Comparison of ENCODE assay signal across 1 cellular context in the genomic region with DNA sequence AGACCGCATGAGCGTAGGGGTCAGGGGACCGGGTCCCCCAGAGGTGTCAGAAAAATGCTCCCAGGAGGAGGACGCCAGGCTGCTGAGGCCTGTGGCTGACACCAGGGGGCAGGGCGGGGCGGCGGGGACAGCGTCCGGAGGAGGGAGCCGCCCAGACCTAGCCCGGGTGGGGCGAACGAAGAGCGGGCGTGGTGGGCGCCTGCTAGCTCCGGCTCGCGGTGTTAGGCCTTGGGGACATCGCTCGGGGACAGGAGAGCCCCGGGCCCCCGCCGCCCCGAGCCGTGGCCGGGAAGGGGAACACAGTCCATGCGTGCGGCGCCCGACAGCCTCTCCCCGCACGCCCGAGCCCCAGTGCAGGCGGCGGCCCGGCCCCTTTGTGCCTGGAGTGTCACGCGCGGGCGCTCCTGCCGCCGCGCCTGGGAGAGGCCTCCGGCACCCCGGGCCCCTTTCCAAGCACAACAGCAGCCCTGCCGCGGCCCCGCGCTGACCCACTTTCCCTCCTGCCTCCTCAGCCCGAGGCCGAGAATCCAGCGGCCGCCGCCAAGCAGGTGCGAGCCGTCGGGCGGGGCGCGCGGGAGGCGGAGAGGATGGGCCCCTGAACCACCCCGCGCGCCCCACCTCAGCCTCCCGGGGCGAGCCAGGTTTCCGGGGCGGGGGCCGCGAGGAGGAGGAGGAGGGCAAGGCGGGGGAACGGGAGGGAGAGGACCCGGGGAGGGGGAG.
TF ChIP-seq lines count a peak whose summit lies in the region.

No MANE protein-coding gene starts in this region.

TF ChIP-seq in K562, 482 proteins besides CTCF, POLR2A, EP300 and RAD21 (continued from another document):
- TF ChIP-seq YY1 (IDR thresholded peaks at IDR 0.05; ENCODE audit: borderline replicate concordance in 1 of 3, control insufficient read depth in 1 of 3, extremely low read depth in 1 of 3, insufficient read depth in 3 of 3, insufficient read length in 1 of 3, insufficient replicate concordance in 2 of 3, low read depth in 1 of 3, low read length in 2 of 3) (peak in 2 of 3 experiments; percentile 29 to 31), SAFB (IDR thresholded peaks at IDR 0.05; ENCODE audit: borderline replicate concordance, low read depth, low read length) (0 out of 2 replicates have a peak, but pooled peaks have one; percentile 31), L3MBTL2 (IDR thresholded peaks at IDR 0.05) (peak; percentile 58), SIN3B (IDR thresholded peaks at IDR 0.05; ENCODE audit: low read depth) (peak; percentile 14; the same call in 1 of the 2 replicates), ZNF551 (CRISPR knock-in tag; IDR thresholded peaks at IDR 0.05) (no peak), FOXP1 (CRISPR knock-in tag; IDR thresholded peaks at IDR 0.05) (no peak), ZNF507 (tag; conservative IDR thresholded peaks at IDR 0.05) (no peak), ZKSCAN8 (CRISPR knock-in tag; IDR thresholded peaks at IDR 0.05) (0 out of 2 replicates have a peak, but pooled peaks have one; percentile 34), GATA2 (CRISPR knock-in tag; IDR thresholded peaks at IDR 0.05) (no peak), HMG20A (CRISPR knock-in tag; conservative IDR thresholded peaks at IDR 0.05) (no peak), FOXK1 (CRISPR knock-in tag; IDR thresholded peaks at IDR 0.05; ENCODE audit: borderline replicate concordance) (no peak), NELFE (IDR thresholded peaks at IDR 0.05; ENCODE audit: insufficient read depth, insufficient read length) (no peak), KAT2B (IDR thresholded peaks at IDR 0.05; ENCODE audit: low read depth, low read length) (no peak), ZNF584 (CRISPR knock-in tag; IDR thresholded peaks at IDR 0.05; ENCODE audit: low read depth) (no peak), THRAP3 (IDR thresholded peaks at IDR 0.05; ENCODE audit: borderline replicate concordance) (no peak), ZNF175 (CRISPR knock-in tag; IDR thresholded peaks at IDR 0.05; ENCODE audit: low read depth) (no peak), JUNB (CRISPR knock-in tag; conservative IDR thresholded peaks at IDR 0.05) (no peak), RBM14 (IDR thresholded peaks at IDR 0.05; ENCODE audit: borderline replicate concordance, insufficient read depth, low read depth, low read length) (no peak), ZFP1 (CRISPR knock-in tag; IDR thresholded peaks at IDR 0.05) (no peak), ZNF316 (IDR thresholded peaks at IDR 0.05) (no peak)
- TF ChIP-seq, protein P1, sequence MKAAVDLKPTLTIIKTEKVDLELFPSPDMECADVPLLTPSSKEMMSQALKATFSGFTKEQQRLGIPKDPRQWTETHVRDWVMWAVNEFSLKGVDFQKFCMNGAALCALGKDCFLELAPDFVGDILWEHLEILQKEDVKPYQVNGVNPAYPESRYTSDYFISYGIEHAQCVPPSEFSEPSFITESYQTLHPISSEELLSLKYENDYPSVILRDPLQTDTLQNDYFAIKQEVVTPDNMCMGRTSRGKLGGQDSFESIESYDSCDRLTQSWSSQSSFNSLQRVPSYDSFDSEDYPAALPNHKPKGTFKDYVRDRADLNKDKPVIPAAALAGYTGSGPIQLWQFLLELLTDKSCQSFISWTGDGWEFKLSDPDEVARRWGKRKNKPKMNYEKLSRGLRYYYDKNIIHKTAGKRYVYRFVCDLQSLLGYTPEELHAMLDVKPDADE (conservative IDR thresholded peaks at IDR 0.05; ENCODE audit: control insufficient read depth, low read depth, low read length), result no peak
- TF ChIP-seq, protein P2, sequence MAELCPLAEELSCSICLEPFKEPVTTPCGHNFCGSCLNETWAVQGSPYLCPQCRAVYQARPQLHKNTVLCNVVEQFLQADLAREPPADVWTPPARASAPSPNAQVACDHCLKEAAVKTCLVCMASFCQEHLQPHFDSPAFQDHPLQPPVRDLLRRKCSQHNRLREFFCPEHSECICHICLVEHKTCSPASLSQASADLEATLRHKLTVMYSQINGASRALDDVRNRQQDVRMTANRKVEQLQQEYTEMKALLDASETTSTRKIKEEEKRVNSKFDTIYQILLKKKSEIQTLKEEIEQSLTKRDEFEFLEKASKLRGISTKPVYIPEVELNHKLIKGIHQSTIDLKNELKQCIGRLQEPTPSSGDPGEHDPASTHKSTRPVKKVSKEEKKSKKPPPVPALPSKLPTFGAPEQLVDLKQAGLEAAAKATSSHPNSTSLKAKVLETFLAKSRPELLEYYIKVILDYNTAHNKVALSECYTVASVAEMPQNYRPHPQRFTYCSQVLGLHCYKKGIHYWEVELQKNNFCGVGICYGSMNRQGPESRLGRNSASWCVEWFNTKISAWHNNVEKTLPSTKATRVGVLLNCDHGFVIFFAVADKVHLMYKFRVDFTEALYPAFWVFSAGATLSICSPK (IDR thresholded peaks at IDR 0.05; ENCODE audit: borderline replicate concordance), result no peak
- TF ChIP-seq, protein P3, sequence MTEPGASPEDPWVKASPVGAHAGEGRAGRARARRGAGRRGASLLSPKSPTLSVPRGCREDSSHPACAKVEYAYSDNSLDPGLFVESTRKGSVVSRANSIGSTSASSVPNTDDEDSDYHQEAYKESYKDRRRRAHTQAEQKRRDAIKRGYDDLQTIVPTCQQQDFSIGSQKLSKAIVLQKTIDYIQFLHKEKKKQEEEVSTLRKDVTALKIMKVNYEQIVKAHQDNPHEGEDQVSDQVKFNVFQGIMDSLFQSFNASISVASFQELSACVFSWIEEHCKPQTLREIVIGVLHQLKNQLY (CRISPR knock-in tag; conservative IDR thresholded peaks at IDR 0.05), result no peak
- TF ChIP-seq, protein P4, sequence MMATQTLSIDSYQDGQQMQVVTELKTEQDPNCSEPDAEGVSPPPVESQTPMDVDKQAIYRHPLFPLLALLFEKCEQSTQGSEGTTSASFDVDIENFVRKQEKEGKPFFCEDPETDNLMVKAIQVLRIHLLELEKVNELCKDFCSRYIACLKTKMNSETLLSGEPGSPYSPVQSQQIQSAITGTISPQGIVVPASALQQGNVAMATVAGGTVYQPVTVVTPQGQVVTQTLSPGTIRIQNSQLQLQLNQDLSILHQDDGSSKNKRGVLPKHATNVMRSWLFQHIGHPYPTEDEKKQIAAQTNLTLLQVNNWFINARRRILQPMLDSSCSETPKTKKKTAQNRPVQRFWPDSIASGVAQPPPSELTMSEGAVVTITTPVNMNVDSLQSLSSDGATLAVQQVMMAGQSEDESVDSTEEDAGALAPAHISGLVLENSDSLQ (IDR thresholded peaks at IDR 0.05), result no peak
- TF ChIP-seq, protein P5, sequence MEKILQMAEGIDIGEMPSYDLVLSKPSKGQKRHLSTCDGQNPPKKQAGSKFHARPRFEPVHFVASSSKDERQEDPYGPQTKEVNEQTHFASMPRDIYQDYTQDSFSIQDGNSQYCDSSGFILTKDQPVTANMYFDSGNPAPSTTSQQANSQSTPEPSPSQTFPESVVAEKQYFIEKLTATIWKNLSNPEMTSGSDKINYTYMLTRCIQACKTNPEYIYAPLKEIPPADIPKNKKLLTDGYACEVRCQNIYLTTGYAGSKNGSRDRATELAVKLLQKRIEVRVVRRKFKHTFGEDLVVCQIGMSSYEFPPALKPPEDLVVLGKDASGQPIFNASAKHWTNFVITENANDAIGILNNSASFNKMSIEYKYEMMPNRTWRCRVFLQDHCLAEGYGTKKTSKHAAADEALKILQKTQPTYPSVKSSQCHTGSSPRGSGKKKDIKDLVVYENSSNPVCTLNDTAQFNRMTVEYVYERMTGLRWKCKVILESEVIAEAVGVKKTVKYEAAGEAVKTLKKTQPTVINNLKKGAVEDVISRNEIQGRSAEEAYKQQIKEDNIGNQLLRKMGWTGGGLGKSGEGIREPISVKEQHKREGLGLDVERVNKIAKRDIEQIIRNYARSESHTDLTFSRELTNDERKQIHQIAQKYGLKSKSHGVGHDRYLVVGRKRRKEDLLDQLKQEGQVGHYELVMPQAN (IDR thresholded peaks at IDR 0.05; ENCODE audit: borderline replicate concordance), result no peak
- TF ChIP-seq, protein P6, sequence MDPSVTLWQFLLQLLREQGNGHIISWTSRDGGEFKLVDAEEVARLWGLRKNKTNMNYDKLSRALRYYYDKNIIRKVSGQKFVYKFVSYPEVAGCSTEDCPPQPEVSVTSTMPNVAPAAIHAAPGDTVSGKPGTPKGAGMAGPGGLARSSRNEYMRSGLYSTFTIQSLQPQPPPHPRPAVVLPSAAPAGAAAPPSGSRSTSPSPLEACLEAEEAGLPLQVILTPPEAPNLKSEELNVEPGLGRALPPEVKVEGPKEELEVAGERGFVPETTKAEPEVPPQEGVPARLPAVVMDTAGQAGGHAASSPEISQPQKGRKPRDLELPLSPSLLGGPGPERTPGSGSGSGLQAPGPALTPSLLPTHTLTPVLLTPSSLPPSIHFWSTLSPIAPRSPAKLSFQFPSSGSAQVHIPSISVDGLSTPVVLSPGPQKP (CRISPR knock-in tag; IDR thresholded peaks at IDR 0.05), result no peak
- TF ChIP-seq, protein P7, sequence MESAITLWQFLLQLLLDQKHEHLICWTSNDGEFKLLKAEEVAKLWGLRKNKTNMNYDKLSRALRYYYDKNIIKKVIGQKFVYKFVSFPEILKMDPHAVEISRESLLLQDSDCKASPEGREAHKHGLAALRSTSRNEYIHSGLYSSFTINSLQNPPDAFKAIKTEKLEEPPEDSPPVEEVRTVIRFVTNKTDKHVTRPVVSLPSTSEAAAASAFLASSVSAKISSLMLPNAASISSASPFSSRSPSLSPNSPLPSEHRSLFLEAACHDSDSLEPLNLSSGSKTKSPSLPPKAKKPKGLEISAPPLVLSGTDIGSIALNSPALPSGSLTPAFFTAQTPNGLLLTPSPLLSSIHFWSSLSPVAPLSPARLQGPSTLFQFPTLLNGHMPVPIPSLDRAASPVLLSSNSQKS (CRISPR knock-in tag; IDR thresholded peaks at IDR 0.05), result no peak
- TF ChIP-seq, protein P8, sequence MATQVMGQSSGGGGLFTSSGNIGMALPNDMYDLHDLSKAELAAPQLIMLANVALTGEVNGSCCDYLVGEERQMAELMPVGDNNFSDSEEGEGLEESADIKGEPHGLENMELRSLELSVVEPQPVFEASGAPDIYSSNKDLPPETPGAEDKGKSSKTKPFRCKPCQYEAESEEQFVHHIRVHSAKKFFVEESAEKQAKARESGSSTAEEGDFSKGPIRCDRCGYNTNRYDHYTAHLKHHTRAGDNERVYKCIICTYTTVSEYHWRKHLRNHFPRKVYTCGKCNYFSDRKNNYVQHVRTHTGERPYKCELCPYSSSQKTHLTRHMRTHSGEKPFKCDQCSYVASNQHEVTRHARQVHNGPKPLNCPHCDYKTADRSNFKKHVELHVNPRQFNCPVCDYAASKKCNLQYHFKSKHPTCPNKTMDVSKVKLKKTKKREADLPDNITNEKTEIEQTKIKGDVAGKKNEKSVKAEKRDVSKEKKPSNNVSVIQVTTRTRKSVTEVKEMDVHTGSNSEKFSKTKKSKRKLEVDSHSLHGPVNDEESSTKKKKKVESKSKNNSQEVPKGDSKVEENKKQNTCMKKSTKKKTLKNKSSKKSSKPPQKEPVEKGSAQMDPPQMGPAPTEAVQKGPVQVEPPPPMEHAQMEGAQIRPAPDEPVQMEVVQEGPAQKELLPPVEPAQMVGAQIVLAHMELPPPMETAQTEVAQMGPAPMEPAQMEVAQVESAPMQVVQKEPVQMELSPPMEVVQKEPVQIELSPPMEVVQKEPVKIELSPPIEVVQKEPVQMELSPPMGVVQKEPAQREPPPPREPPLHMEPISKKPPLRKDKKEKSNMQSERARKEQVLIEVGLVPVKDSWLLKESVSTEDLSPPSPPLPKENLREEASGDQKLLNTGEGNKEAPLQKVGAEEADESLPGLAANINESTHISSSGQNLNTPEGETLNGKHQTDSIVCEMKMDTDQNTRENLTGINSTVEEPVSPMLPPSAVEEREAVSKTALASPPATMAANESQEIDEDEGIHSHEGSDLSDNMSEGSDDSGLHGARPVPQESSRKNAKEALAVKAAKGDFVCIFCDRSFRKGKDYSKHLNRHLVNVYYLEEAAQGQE (CRISPR knock-in tag; IDR thresholded peaks at IDR 0.05; ENCODE audit: low read depth), result no peak
